Comparison of ENCODE assay signal across 18 cellular contexts in genomic region chr1:183303901-183304300, GRCh38.
DNase-seq lines count a peak whose midpoint lies in the region; TF ChIP-seq lines count a peak whose summit lies in the region.
"Had no signal": no experiment of that assay in that cellular context is flagged by ENCODE, and none has a peak within 500 bp of the region (broad histone marks: within the 10 kb centered on the region; RNA-seq: fewer than 3 reads in every experiment).

No MANE protein-coding gene starts in this region.

- H3K9ac ChIP-seq in neural progenitor cell = no peak overlapping the region

- no peak for TF ChIP-seq EP300 in sigmoid colon (IDR thresholded peaks at IDR 0.05)

- peaks cover 3% of the 10 kb centered on the region for H3K36me3 Mint-ChIP-seq in neural progenitor cell

- H3K4me2 ChIP-seq in neural progenitor cell = no peak overlapping the region

- no peaks in the 10 kb centered on the region for H3F3A ChIP-seq in neural progenitor cell (ENCODE audit: low read depth)

- TF ChIP-seq POLR2A in sigmoid colon (IDR thresholded peaks at IDR 0.05) = no peak

- WGBS in sigmoid colon, 2 donors = 94 to 96% methylated on average over 3 of the region's 3 CpGs

- peaks cover 0 to 65% (median 42%) of the 10 kb centered on the region in 4 donors for H3K4me1 ChIP-seq in sigmoid colon
- H3K4me1 ChIP-seq in neural progenitor cell = peaks cover 16% of the 10 kb centered on the region
- H3K4me1 ChIP-seq: spleen had no signal

- intact Hi-C loops in sigmoid colon (cut with DNase I) = no loop called here

- H3K79me2 ChIP-seq in neural progenitor cell (ENCODE audit: low read depth) = no peaks in the 10 kb centered on the region

- H3K4me3 Mint-ChIP-seq in neural progenitor cell = no peak overlapping the region

- no peaks in the 10 kb centered on the region for H4K20me1 ChIP-seq in neural progenitor cell (ENCODE audit: low read depth)

- H3K27ac Mint-ChIP-seq in neural progenitor cell = no peak overlapping the region

- H3K27me3 Mint-ChIP-seq in neural progenitor cell (ENCODE audit: insufficient read depth, low read depth) = peaks cover 8% of the 10 kb centered on the region

- peaks cover 19% of the 10 kb centered on the region for H3K4me1 Mint-ChIP-seq in neural progenitor cell

- peaks cover 4% of the 10 kb centered on the region for H3K9me3 Mint-ChIP-seq in neural progenitor cell

- no peak for TF ChIP-seq CTCF in fibroblast of mammary gland (conservative IDR thresholded peaks at IDR 0.05; ENCODE audit: control insufficient read depth, insufficient read depth, low read depth, low read length)
- no peak for TF ChIP-seq CTCF in sigmoid colon (IDR thresholded peaks at IDR 0.05)
- TF ChIP-seq CTCF in neural progenitor cell (IDR thresholded peaks at IDR 0.05) = no peak

- H3K9me3 ChIP-seq in sigmoid colon (no peaks in the 10 kb centered on the region), neural progenitor cell (ENCODE audit: low read depth) (no peaks in the 10 kb centered on the region)
- H3K9me3 ChIP-seq: neutrophil, spleen, vagina had no signal

- peak; percentile 49 for DNase-seq in EL
- DNase-seq in NCI-H69 (lab: John Stamatoyannopoulos, UW) = peak; percentile 56
- DNase-seq in fibroblast of mammary gland (ENCODE audit: low read depth) = peak; percentile 70
- no peak for DNase-seq in sigmoid colon
- DNase-seq in foreskin melanocyte = no peak
- DNase-seq in retina = no peak
- DNase-seq in activated naive CD4-positive, alpha-beta T cell treated with anti-CD3 and anti-CD28 coated beads, Interleukin-2, amount 50 U/mL, for 16 hours = no peak
- DNase-seq in neural progenitor cell (ENCODE audit: low spot score) = no peak
- DNase-seq: AML-193; KG1; NCI-H1436; NK-92 treated with Interleukin-12 subunit alpha and Interleukin-12 subunit beta, amount 100 ng/mL, for 24 hours; spleen; stimulated activated naive CD4-positive, alpha-beta T cell had no signal

- no peaks in the 10 kb centered on the region for H3K27me3 ChIP-seq in sigmoid colon
- no peaks in the 10 kb centered on the region for H3K27me3 ChIP-seq in neural progenitor cell
- H3K27me3 ChIP-seq: dorsolateral prefrontal cortex, vagina had no signal

- no peak overlapping the region for H2AFZ ChIP-seq in neural progenitor cell (replicated peaks)

- H3K27ac ChIP-seq in sigmoid colon (peak overlapping the region; percentile 27 to 76 (median 64)), neural progenitor cell (no peak overlapping the region)
- H3K27ac ChIP-seq: dorsolateral prefrontal cortex, neutrophil, vagina had no signal

- H3K36me3 ChIP-seq in sigmoid colon (no peaks in the 10 kb centered on the region), neural progenitor cell (no peaks in the 10 kb centered on the region)
- H3K36me3 ChIP-seq: neutrophil, spleen, vagina had no signal

- H3K4me3 ChIP-seq in fibroblast of mammary gland (ENCODE audit: control insufficient read depth, low read depth, low read length) (no peak overlapping the region), sigmoid colon (no peak overlapping the region), neural progenitor cell (no peak overlapping the region)
- H3K4me3 ChIP-seq: dorsolateral prefrontal cortex, lung, spleen, vagina had no signal

Comparison
In these comparisons a context has a peak if more than half of its experiments do, and no peak if none do; other contexts are left out.
1. DNase-seq: peak in EL (single experiment), NCI-H69 (single experiment) and fibroblast of mammary gland (single experiment); none in sigmoid colon (single experiment), foreskin melanocyte (single experiment), retina (single experiment), activated naive CD4-positive, alpha-beta T cell treated with anti-CD3 and anti-CD28 coated beads, Interleukin-2, amount 50 U/mL, for 16 hours (single experiment) and neural progenitor cell (single experiment).